ENCODE assay signal across 1 cellular context in the genomic region with DNA sequence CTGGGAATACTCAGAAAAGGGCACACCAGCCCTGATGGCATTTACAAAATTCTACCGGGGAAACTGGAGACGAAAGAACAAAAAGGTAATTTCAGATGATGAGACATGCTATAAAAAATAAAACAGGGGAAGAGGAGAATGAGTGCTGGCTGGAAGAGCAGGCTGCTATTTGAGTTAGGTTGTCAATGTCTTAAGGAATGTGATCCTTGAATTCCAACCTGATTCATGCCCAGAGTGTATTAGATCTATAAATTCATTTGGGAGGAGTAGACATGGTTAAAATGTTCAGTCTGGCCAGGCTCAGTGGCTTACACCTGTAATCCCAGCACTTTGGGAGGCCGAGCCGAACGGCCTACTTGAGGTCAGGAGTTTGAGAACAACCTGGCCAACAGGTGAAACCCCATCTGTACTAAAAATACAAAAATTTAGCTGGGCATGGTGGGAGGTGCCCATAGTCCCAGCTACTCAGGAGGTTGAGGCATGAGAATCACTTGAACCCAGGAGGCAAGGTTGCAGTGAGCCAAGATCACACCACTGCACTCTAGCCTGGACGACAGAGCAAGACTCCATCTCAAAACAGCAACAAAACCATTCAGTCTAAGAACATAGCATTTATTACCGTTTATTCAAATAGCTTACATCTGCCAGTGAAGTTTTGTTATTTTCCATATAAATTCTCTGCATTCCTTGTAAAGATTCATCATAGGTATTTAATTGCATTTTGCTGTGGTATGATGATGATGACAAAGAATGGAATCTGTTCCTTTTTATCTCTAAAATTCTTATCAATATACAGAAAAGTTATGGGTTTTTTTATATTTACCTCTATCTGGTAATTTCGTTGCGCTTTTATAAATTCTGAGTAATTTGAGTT.
TF ChIP-seq lines count a peak whose summit lies in the region.

No MANE protein-coding gene starts in this region.

TF ChIP-seq in SK-N-SH treated with all-trans-retinoic acid at 6 μM for 48 hours, 23 proteins besides CTCF, POLR2A, EP300 and RAD21 (continued from another document):
- TF ChIP-seq TOX (CRISPR knock-in tag; IDR thresholded peaks at IDR 0.05; ENCODE audit: borderline replicate concordance) (no peak), SNAI2 (CRISPR knock-in tag; IDR thresholded peaks at IDR 0.05) (no peak), ZNF8 (CRISPR knock-in tag; IDR thresholded peaks at IDR 0.05) (no peak), ZNF565 (CRISPR knock-in tag; conservative IDR thresholded peaks at IDR 0.05; ENCODE audit: low read depth) (no peak), ZFP30 (CRISPR knock-in tag; IDR thresholded peaks at IDR 0.05) (no peak), ARNTL (CRISPR knock-in tag; IDR thresholded peaks at IDR 0.05; ENCODE audit: borderline replicate concordance, low read depth) (no peak), TCF4 (CRISPR knock-in tag; IDR thresholded peaks at IDR 0.05; ENCODE audit: borderline replicate concordance) (peak; percentile 44; the same call in 1 of the 2 replicates), RARB (CRISPR knock-in tag; IDR thresholded peaks at IDR 0.05) (no peak), ZFP3 (CRISPR knock-in tag; IDR thresholded peaks at IDR 0.05) (0 out of 2 replicates have a peak, but pooled peaks have one; percentile 43), ZNF70 (CRISPR knock-in tag; IDR thresholded peaks at IDR 0.05) (no peak)
- TF ChIP-seq, protein P1, sequence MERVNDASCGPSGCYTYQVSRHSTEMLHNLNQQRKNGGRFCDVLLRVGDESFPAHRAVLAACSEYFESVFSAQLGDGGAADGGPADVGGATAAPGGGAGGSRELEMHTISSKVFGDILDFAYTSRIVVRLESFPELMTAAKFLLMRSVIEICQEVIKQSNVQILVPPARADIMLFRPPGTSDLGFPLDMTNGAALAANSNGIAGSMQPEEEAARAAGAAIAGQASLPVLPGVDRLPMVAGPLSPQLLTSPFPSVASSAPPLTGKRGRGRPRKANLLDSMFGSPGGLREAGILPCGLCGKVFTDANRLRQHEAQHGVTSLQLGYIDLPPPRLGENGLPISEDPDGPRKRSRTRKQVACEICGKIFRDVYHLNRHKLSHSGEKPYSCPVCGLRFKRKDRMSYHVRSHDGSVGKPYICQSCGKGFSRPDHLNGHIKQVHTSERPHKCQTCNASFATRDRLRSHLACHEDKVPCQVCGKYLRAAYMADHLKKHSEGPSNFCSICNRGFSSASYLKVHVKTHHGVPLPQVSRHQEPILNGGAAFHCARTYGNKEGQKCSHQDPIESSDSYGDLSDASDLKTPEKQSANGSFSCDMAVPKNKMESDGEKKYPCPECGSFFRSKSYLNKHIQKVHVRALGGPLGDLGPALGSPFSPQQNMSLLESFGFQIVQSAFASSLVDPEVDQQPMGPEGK (CRISPR knock-in tag; IDR thresholded peaks at IDR 0.05; ENCODE audit: borderline replicate concordance) = no peak; the same call in 1 of the 2 replicates
- TF ChIP-seq, protein P2, sequence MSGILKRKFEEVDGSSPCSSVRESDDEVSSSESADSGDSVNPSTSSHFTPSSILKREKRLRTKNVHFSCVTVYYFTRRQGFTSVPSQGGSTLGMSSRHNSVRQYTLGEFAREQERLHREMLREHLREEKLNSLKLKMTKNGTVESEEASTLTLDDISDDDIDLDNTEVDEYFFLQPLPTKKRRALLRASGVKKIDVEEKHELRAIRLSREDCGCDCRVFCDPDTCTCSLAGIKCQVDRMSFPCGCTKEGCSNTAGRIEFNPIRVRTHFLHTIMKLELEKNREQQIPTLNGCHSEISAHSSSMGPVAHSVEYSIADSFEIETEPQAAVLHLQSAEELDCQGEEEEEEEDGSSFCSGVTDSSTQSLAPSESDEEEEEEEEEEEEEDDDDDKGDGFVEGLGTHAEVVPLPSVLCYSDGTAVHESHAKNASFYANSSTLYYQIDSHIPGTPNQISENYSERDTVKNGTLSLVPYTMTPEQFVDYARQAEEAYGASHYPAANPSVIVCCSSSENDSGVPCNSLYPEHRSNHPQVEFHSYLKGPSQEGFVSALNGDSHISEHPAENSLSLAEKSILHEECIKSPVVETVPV (CRISPR knock-in tag; IDR thresholded peaks at IDR 0.05) = 0 out of 2 replicates have a peak, but pooled peaks have one; percentile 14
- TF ChIP-seq, protein P3, sequence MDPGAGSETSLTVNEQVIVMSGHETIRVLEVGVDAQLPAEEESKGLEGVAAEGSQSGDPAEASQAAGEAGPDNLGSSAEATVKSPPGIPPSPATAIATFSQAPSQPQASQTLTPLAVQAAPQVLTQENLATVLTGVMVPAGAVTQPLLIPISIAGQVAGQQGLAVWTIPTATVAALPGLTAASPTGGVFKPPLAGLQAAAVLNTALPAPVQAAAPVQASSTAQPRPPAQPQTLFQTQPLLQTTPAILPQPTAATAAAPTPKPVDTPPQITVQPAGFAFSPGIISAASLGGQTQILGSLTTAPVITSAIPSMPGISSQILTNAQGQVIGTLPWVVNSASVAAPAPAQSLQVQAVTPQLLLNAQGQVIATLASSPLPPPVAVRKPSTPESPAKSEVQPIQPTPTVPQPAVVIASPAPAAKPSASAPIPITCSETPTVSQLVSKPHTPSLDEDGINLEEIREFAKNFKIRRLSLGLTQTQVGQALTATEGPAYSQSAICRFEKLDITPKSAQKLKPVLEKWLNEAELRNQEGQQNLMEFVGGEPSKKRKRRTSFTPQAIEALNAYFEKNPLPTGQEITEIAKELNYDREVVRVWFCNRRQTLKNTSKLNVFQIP (CRISPR knock-in tag; IDR thresholded peaks at IDR 0.05; ENCODE audit: borderline replicate concordance, low read depth) = no peak; the same call in 1 of the 2 replicates
- TF ChIP-seq, protein P4, sequence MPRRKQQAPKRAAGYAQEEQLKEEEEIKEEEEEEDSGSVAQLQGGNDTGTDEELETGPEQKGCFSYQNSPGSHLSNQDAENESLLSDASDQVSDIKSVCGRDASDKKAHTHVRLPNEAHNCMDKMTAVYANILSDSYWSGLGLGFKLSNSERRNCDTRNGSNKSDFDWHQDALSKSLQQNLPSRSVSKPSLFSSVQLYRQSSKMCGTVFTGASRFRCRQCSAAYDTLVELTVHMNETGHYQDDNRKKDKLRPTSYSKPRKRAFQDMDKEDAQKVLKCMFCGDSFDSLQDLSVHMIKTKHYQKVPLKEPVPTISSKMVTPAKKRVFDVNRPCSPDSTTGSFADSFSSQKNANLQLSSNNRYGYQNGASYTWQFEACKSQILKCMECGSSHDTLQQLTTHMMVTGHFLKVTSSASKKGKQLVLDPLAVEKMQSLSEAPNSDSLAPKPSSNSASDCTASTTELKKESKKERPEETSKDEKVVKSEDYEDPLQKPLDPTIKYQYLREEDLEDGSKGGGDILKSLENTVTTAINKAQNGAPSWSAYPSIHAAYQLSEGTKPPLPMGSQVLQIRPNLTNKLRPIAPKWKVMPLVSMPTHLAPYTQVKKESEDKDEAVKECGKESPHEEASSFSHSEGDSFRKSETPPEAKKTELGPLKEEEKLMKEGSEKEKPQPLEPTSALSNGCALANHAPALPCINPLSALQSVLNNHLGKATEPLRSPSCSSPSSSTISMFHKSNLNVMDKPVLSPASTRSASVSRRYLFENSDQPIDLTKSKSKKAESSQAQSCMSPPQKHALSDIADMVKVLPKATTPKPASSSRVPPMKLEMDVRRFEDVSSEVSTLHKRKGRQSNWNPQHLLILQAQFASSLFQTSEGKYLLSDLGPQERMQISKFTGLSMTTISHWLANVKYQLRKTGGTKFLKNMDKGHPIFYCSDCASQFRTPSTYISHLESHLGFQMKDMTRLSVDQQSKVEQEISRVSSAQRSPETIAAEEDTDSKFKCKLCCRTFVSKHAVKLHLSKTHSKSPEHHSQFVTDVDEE (CRISPR knock-in tag; IDR thresholded peaks at IDR 0.05) = no peak
- TF ChIP-seq, protein P5, sequence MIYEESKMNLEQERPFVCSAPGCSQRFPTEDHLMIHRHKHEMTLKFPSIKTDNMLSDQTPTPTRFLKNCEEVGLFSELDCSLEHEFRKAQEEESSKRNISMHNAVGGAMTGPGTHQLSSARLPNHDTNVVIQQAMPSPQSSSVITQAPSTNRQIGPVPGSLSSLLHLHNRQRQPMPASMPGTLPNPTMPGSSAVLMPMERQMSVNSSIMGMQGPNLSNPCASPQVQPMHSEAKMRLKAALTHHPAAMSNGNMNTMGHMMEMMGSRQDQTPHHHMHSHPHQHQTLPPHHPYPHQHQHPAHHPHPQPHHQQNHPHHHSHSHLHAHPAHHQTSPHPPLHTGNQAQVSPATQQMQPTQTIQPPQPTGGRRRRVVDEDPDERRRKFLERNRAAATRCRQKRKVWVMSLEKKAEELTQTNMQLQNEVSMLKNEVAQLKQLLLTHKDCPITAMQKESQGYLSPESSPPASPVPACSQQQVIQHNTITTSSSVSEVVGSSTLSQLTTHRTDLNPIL (CRISPR knock-in tag; IDR thresholded peaks at IDR 0.05; ENCODE audit: low read depth) = peak; percentile 69
